9 cellular contexts compared by ENCODE assay signal in genomic region chr17:36942031-36942599, GRCh38. TPM values are rescaled to one million over a fixed set of nuclear protein-coding genes. Genes with fewer than 3 reads are reported as not detected.
A peak's percentile ranks its signal among the peaks of the same experiment; 100 is the strongest.
DNase-seq lines count a peak whose midpoint lies in the region; FAIRE-seq and TF ChIP-seq lines count a peak whose summit lies in the region.
"Had no signal": no experiment of that assay in that cellular context is flagged by ENCODE, and none has a peak within 500 bp of the region (broad histone marks: within the 10 kb centered on the region; RNA-seq: fewer than 3 reads in every experiment).

No MANE protein-coding gene starts in this region.

- H3K27me3 ChIP-seq in Peyer's patch (peaks cover 0 to 89% of the 10 kb centered on the region in 2 donors), neuron (ENCODE audit: insufficient read depth, low read length) (peaks cover 98% of the 10 kb centered on the region)

- H3K36me3 ChIP-seq in ES-I3 (ENCODE audit: insufficient read depth, low read length) (no peaks in the 10 kb centered on the region), Peyer's patch (no peaks in the 10 kb centered on the region), neuron (ENCODE audit: insufficient read depth, low read length) (no peaks in the 10 kb centered on the region)

- TF ChIP-seq CTCF in Peyer's patch (IDR thresholded peaks at IDR 0.05) (no peak), fibroblast of villous mesenchyme (IDR thresholded peaks at IDR 0.05; ENCODE audit: insufficient read depth, low read depth, low read length) (no peak)

- DNase-seq in Peyer's patch (no peak), fibroblast of villous mesenchyme (ENCODE audit: low read depth) (no peak), H54 (ENCODE audit: insufficient read length, low spot score) (no peak), DMS79 treated with DMSO at 0.1 percent for 48 hours (lab: John Stamatoyannopoulos, UW) (no peak), epidermal melanocyte (ENCODE audit: insufficient read length, low spot score) (no peak)
- DNase-seq: midbrain, RPMI8226 had no signal

- no peak for FAIRE-seq in H54 (lab: Jason Lieb, UNC)

- H3K9me3 ChIP-seq in ES-I3 (ENCODE audit: control insufficient read depth, insufficient read depth, low read length) (no peaks in the 10 kb centered on the region), Peyer's patch (peaks cover 0 to 14% (median 0%) of the 10 kb centered on the region in 4 donors), neuron (ENCODE audit: low read length) (no peaks in the 10 kb centered on the region)

- peak overlapping the region; percentile 54 for H2AFZ ChIP-seq in neuron (ENCODE audit: low read depth, low read length)

- H3K4me3 ChIP-seq in Peyer's patch (peak overlapping the region in 3 of 4 donors; percentile 3 to 21 (median 10)), fibroblast of villous mesenchyme (ENCODE audit: low read depth, low read length) (peak overlapping the region; percentile 31), neuron (ENCODE audit: low read length) (peak overlapping the region; percentile 9)

- H3K27ac ChIP-seq in Peyer's patch: no peak overlapping the region

- TF ChIP-seq POLR2A in Peyer's patch (IDR thresholded peaks at IDR 0.05) (no peak), H54 (IDR thresholded peaks at IDR 0.05; ENCODE audit: low read depth, low read length) (no peak)

- peaks cover 21% of the 10 kb centered on the region for H3K4me1 ChIP-seq in ES-I3 (ENCODE audit: insufficient read depth, low read length)
- peaks cover 0 to 31% (median 19%) of the 10 kb centered on the region in 4 donors for H3K4me1 ChIP-seq in Peyer's patch
- H3K4me1 ChIP-seq in neuron (ENCODE audit: insufficient read depth, low read length): peaks cover 25% of the 10 kb centered on the region

- peak overlapping the region; percentile 45; the same call in 1 of the 2 replicates for H3K9ac ChIP-seq in ES-I3 (ENCODE audit: low read depth, low read length)

RNA-seq across cellular contexts. Expression of gene LHX1, which starts 4.8 kb away (rescaled TPM):
- total RNA-seq in Peyer's patch: not detected
- not detected in 2 replicates for total RNA-seq in fibroblast of villous mesenchyme

RNA-seq across cellular contexts. Expression of gene AATF, which starts 6.6 kb away (rescaled TPM):
- total RNA-seq in Peyer's patch (10 to 100 TPM; 26.9 to 57.8 (median 35.4) TPM), fibroblast of villous mesenchyme (22.5 and 24.2 TPM in 2 replicates)
